15 cellular contexts compared by ENCODE assay signal in the genomic region with DNA sequence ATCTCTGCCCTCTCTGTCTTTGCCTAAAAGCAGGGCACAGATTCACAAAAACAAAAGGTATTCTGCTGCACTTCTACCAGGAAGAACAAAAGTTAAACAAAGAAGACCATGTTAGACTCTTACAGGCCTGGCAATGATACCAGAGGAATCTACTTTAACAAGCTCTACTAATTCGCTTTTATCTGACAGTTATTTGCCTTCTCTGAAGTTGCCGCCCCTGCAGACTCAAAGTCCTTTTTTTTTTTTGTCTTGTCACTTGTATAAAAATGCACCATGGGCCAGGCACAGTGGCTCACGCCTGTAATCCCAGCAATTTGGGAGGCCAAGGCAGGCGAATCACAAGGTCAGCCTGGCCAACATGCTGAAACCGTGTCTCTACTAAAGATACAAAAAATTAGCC.
DNase-seq lines count a peak whose midpoint lies in the region; ATAC-seq and TF ChIP-seq lines count a peak whose summit lies in the region.
"Had no signal": no experiment of that assay in that cellular context is flagged by ENCODE, and none has a peak within 500 bp of the region (broad histone marks: within the 10 kb centered on the region; RNA-seq: fewer than 3 reads in every experiment).

No MANE protein-coding gene starts in this region.

- no peaks in the 10 kb centered on the region for H3K36me3 ChIP-seq in Caco-2 (ENCODE audit: control insufficient read depth, insufficient read depth, low read length)
- H3K36me3 ChIP-seq: BLaER1 treated with 17β-estradiol and CSF1 and Interleukin-3, amounts not matched to agents 10 nM and 100 nM had no signal

- peaks cover 51% of the 10 kb centered on the region for H3K4me1 ChIP-seq in Caco-2

- no peak overlapping the region for H3K27ac ChIP-seq in CD4-positive, alpha-beta T cell (ENCODE audit: low read depth, low read length)
- H3K27ac ChIP-seq: BLaER1 treated with 17β-estradiol and CSF1 and Interleukin-3, amounts not matched to agents 10 nM and 100 nM had no signal

- ATAC-seq in left colon: peak; percentile 76
- no peak for ATAC-seq in CD4-positive, alpha-beta T cell (ENCODE audit: poor library complexity)
- ATAC-seq: GM23338 had no signal

- H3K9me3 Mint-ChIP-seq in Caco-2 (ENCODE audit: unreplicated experiment): no peaks in the 10 kb centered on the region
- no peaks in the 10 kb centered on the region for H3K9me3 Mint-ChIP-seq in CD4-positive, alpha-beta T cell
- H3K9me3 Mint-ChIP-seq: GM23338, IgD-negative memory B cell had no signal

- no peaks in the 10 kb centered on the region for H3K27me3 Mint-ChIP-seq in Caco-2 (ENCODE audit: insufficient read depth, unreplicated experiment)
- no peaks in the 10 kb centered on the region for H3K27me3 Mint-ChIP-seq in CD4-positive, alpha-beta T cell
- H3K27me3 Mint-ChIP-seq: CD4-positive, CD25-positive, alpha-beta regulatory T cell had no signal

- intact Hi-C loops in Caco-2 (cut with micrococcal nuclease; ENCODE audit: unreplicated experiment): loop anchor here (10.0 kb wide), 1 partner anchor 88 kb away; no protein-coding TSS in a partner anchor
- intact Hi-C loops in left colon (cut with DNase I, micrococcal nuclease): no loop called here
- intact Hi-C loops in CD4-positive, alpha-beta T cell (cut with DNase I, micrococcal nuclease): no loop called here

- BruUV-seq in Caco-2 (replicated peaks; lab: Mats Ljungman, UMichigan): no TSS peak

- H3K4me3 ChIP-seq in Caco-2 (ENCODE audit: low read depth, low read length): no peak overlapping the region
- no peak overlapping the region for H3K4me3 ChIP-seq in LNCaP clone FGC (ENCODE audit: low read depth, low read length)
- H3K4me3 ChIP-seq: BLaER1 treated with 17β-estradiol and CSF1 and Interleukin-3, amounts not matched to agents 10 nM and 100 nM; GM23338 had no signal

- peak in 1 of 2 experiments; percentile 40 for DNase-seq in Caco-2
- peak; percentile 40 for DNase-seq in LNCaP clone FGC (ENCODE audit: low read depth)
- DNase-seq in left colon: no peak
- no peak for DNase-seq in NCI-H510A (lab: John Stamatoyannopoulos, UW)
- DNase-seq in CD4-positive, alpha-beta T cell: no peak
- no peak for DNase-seq in NCI-H187 (lab: John Stamatoyannopoulos, UW)
- DNase-seq: CD4-positive, CD25-positive, alpha-beta regulatory T cell; DMS153; DMS79; GDM1; HCEC 1CT had no signal

- CTCF ChIA-PET in Caco-2 (lab: Charles Lee): interaction anchor here (1.1 to 1.4 kb wide), 2 partner anchors 20 to 86 kb away, joined by 3 to 5 read pairs; no protein-coding TSS in a partner anchor
- CTCF ChIA-PET in CD4-positive, alpha-beta T cell (lab: Charles Lee): no interaction called here

- H3K27ac Mint-ChIP-seq in Caco-2 (ENCODE audit: unreplicated experiment): peak overlapping the region; percentile 73
- H3K27ac Mint-ChIP-seq in CD4-positive, alpha-beta T cell: no peak overlapping the region
- H3K27ac Mint-ChIP-seq: B cell; CD4-positive, CD25-positive, alpha-beta regulatory T cell; GM23338; IgD-negative memory B cell had no signal

- no peak overlapping the region for H3K4me3 Mint-ChIP-seq in Caco-2 (ENCODE audit: unreplicated experiment)
- H3K4me3 Mint-ChIP-seq in CD4-positive, alpha-beta T cell: no peak overlapping the region
- H3K4me3 Mint-ChIP-seq: B cell; CD4-positive, CD25-positive, alpha-beta regulatory T cell; GM23338; IgD-negative memory B cell had no signal

- H3K9me3 ChIP-seq in Caco-2: no peaks in the 10 kb centered on the region
- no peaks in the 10 kb centered on the region for H3K9me3 ChIP-seq in CD4-positive, alpha-beta T cell (ENCODE audit: control insufficient read depth, low read length)

- H3K27me3 ChIP-seq in Caco-2 (replicated peaks; ENCODE audit: control insufficient read depth, insufficient read depth, low read length): no peaks in the 10 kb centered on the region
- H3K27me3 ChIP-seq in CD4-positive, alpha-beta T cell (ENCODE audit: control insufficient read depth, insufficient read depth, low read length): no peaks in the 10 kb centered on the region
- H3K27me3 ChIP-seq: BLaER1 treated with 17β-estradiol and CSF1 and Interleukin-3, amounts not matched to agents 10 nM and 100 nM had no signal

- TF ChIP-seq CTCF in Caco-2 (IDR thresholded peaks at IDR 0.05; ENCODE audit: insufficient read depth in 1 of 2, low read depth in 1 of 2, low read length in 1 of 2, severe bottlenecking in 1 of 2, unreplicated experiment in 1 of 2): no peak
- no peak for TF ChIP-seq CTCF in LNCaP clone FGC (IDR thresholded peaks at IDR 0.05; ENCODE audit: control insufficient read depth, extremely low read depth, insufficient read depth)
- TF ChIP-seq CTCF in CD4-positive, alpha-beta T cell (IDR thresholded peaks at IDR 0.05): no peak

- H3K36me3 Mint-ChIP-seq in Caco-2 (ENCODE audit: insufficient read depth, unreplicated experiment): no peaks in the 10 kb centered on the region
- no peaks in the 10 kb centered on the region for H3K36me3 Mint-ChIP-seq in CD4-positive, alpha-beta T cell (ENCODE audit: low read depth)
- H3K36me3 Mint-ChIP-seq: CD4-positive, CD25-positive, alpha-beta regulatory T cell; IgD-negative memory B cell had no signal

- peaks cover 35% of the 10 kb centered on the region for H3K4me1 Mint-ChIP-seq in Caco-2 (ENCODE audit: low read depth, unreplicated experiment)
- H3K4me1 Mint-ChIP-seq in CD4-positive, alpha-beta T cell (ENCODE audit: low read depth): no peaks in the 10 kb centered on the region
- H3K4me1 Mint-ChIP-seq: B cell; CD4-positive, CD25-positive, alpha-beta regulatory T cell; GM23338 had no signal

- POLR2A ChIA-PET in Caco-2 (lab: Charles Lee): interaction anchor here (1.0 kb wide), 1 partner anchor 103 kb away, joined by 3 read pairs; no protein-coding TSS in a partner anchor
- POLR2A ChIA-PET in CD4-positive, alpha-beta T cell (lab: Charles Lee): no interaction called here
